Comparison of ENCODE assay signal across 8 cellular contexts in genomic region chr11:85665756-85666155, GRCh38. TPM values are rescaled to one million over a fixed set of nuclear protein-coding genes. Genes with fewer than 3 reads are reported as not detected.
DNase-seq lines count a peak whose midpoint lies in the region; ATAC-seq and TF ChIP-seq lines count a peak whose summit lies in the region.

No MANE protein-coding gene starts in this region.

- no peaks in the 10 kb centered on the region for H3K9me3 ChIP-seq in neuron (ENCODE audit: low read length)

- H3K27me3 ChIP-seq in dorsolateral prefrontal cortex: no peaks in the 10 kb centered on the region
- no peaks in the 10 kb centered on the region for H3K27me3 ChIP-seq in neuron (ENCODE audit: insufficient read depth, low read length)

- H3K4me3 ChIP-seq in dorsolateral prefrontal cortex (peak overlapping the region in 47 of 59 donors; percentile 69 to 97 (median 89)), neuron (ENCODE audit: low read length) (peak overlapping the region; percentile 87)

- H3K4me1 ChIP-seq in neuron (ENCODE audit: insufficient read depth, low read length): peaks cover 24% of the 10 kb centered on the region

- H3K27ac ChIP-seq in dorsolateral prefrontal cortex: peak overlapping the region in 50 of 59 donors; percentile 12 to 99 (median 97)

- peaks cover 18% of the 10 kb centered on the region for H3K36me3 ChIP-seq in neuron (ENCODE audit: insufficient read depth, low read length)

- ATAC-seq in GM21825 (IDR thresholded peaks at IDR 0.05; ENCODE audit: unreplicated experiment) (no peak), GM21619 (IDR thresholded peaks at IDR 0.05; ENCODE audit: unreplicated experiment) (no peak), HG02970 (IDR thresholded peaks at IDR 0.05; ENCODE audit: low FRiP score, unreplicated experiment) (no peak)

- TF ChIP-seq CTCF in dorsolateral prefrontal cortex (IDR thresholded peaks at IDR 0.05 in 54 of 56, conservative IDR thresholded peaks at IDR 0.05 in 2 of 56; ENCODE audit: low read depth in 1 of 56, partially characterized antibody in 56 of 56): no peak

- intact Hi-C loops in dorsolateral prefrontal cortex (cut with DNase I): loop anchor here in 1 of 2 donors (2.0 to 10.0 kb wide), 2 partner anchors 17 to 639 kb away; partner anchors contain the start of gene HIKESHI

- peak overlapping the region; percentile 95 for H2AFZ ChIP-seq in neuron (ENCODE audit: low read depth, low read length)

- in situ Hi-C loops in Caki2 (cut with HindIII; ENCODE audit: low pct_unique_long_range_greater_than_20kb, low sequenced_read_pairs): no loop called here

- DNase-seq in Caki2 (ENCODE audit: low read depth) (peak; percentile 19), NCI-H1930 (lab: John Stamatoyannopoulos, UW) (peak; percentile 20 to 25), dorsolateral prefrontal cortex (no peak)
- no peak for DNase-seq in stimulated activated naive CD4-positive, alpha-beta T cell treated with Interleukin-2 at 50 U/mL for 16 hours (lab: John Stamatoyannopoulos, UW)

RNA-seq across cellular contexts. Expression of gene CREBZF, which starts 0.8 kb away (rescaled TPM):
- 27.3 and 34.2 TPM in 2 replicates for total RNA-seq in Caki2 (2014; rRNA removed; shearing (Covaris generic); ENCODE audit: low replicate concordance)
- total RNA-seq in dorsolateral prefrontal cortex: 10 to 100 TPM; 41.8 to 87.2 (median 58.4) TPM

RNA-seq across cellular contexts. Expression of gene TMEM126A, which starts 18.0 kb away (rescaled TPM):
- total RNA-seq in Caki2 (2014; rRNA removed; shearing (Covaris generic); ENCODE audit: low replicate concordance): 26.8 and 30.6 TPM in 2 replicates
- total RNA-seq in dorsolateral prefrontal cortex: 10 to 100 TPM; 17.2 to 40.6 (median 27.3) TPM

RNA-seq across cellular contexts. Expression of gene CCDC89, which starts 20.2 kb away (rescaled TPM):
- 0.30 TPM in 1 of 2 replicates, not detected in the other for total RNA-seq in Caki2 (2014; rRNA removed; shearing (Covaris generic); ENCODE audit: low replicate concordance)
- total RNA-seq in dorsolateral prefrontal cortex: 1 to 10 TPM in 113 of 120 experiments, under 1 TPM in 7; 0.56 to 3.8 (median 1.9) TPM

RNA-seq across cellular contexts. Expression of gene TMEM126B, which starts 37.4 kb away (rescaled TPM):
- total RNA-seq in Caki2 (2014; rRNA removed; shearing (Covaris generic); ENCODE audit: low replicate concordance): 48.0 and 49.5 TPM in 2 replicates
- 10 to 100 TPM; 33.6 to 78.5 (median 56.3) TPM for total RNA-seq in dorsolateral prefrontal cortex

RNA-seq across cellular contexts. Expression of gene DLG2, which starts 38.6 kb away (rescaled TPM):
- 0.06 and 0.20 TPM in 2 replicates for total RNA-seq in Caki2 (2014; rRNA removed; shearing (Covaris generic); ENCODE audit: low replicate concordance)
- total RNA-seq in dorsolateral prefrontal cortex: 100 to 1,000 TPM; 153 to 378 (median 318) TPM

Comparison
In these comparisons a context has a peak if more than half of its experiments do, and no peak if none do; other contexts are left out.
1. DNase-seq: peak in Caki2 (single experiment) and NCI-H1930 (2 of 2); none in dorsolateral prefrontal cortex (0 of 10) and stimulated activated naive CD4-positive, alpha-beta T cell treated with Interleukin-2 at 50 U/mL for 16 hours (single experiment).